In genomic region chr19:47240996-47241918, GRCh38 we compare ENCODE assay signal across 1 cellular context.
TF ChIP-seq lines count a peak whose summit lies in the region.

No MANE protein-coding gene starts in this region.

TF ChIP-seq in HEK293, 187 proteins besides CTCF, POLR2A, EP300 and RAD21 (continued from another document):
- no peak for TF ChIP-seq ZNF280C (tag by site-specific recombination; IDR thresholded peaks at IDR 0.05)
